Comparison of ENCODE assay signal across 7 cellular contexts in genomic region chr17:64007089-64007837, GRCh38. TPM values are rescaled to one million over a fixed set of nuclear protein-coding genes. Genes with fewer than 3 reads are reported as not detected.
DNase-seq lines count a peak whose midpoint lies in the region; ATAC-seq and TF ChIP-seq lines count a peak whose summit lies in the region.
"Not testable (repeated sequence)": the region's sequence is repeated elsewhere in the genome, so short reads cannot be mapped to it uniquely, and the experiment has no call there.

No MANE protein-coding gene starts in this region.

- peaks cover 36% of the 10 kb centered on the region for H3K36me3 ChIP-seq in CD8-positive, alpha-beta T cell (ENCODE audit: insufficient read depth, low read length)
- not testable (repeated sequence) for H3K36me3 ChIP-seq in right atrium auricular region
- peaks cover 0 to 16% (median 4%) of the 10 kb centered on the region in 4 donors for H3K36me3 ChIP-seq in stomach

- H3K4me1 ChIP-seq in CD8-positive, alpha-beta T cell (ENCODE audit: insufficient read depth, low read length): peaks cover 45% of the 10 kb centered on the region
- H3K4me1 ChIP-seq in right atrium auricular region: peaks cover 0 to 28% of the 10 kb centered on the region in 2 donors
- peaks cover 0 to 40% (median 23%) of the 10 kb centered on the region in 4 donors for H3K4me1 ChIP-seq in stomach

- peaks cover 58% of the 10 kb centered on the region for H3K4me1 Mint-ChIP-seq in CD8-positive, alpha-beta T cell (ENCODE audit: low read depth)
- H3K4me1 Mint-ChIP-seq in T-helper 17 cell: peaks cover 50% of the 10 kb centered on the region
- H3K4me1 Mint-ChIP-seq in activated naive CD4-positive, alpha-beta T cell treated with anti-CD3 and anti-CD28 coated beads, Interleukin-2, amount 10 ng/mL, durations not matched to agents 7 days and 5 days: peaks cover 53% of the 10 kb centered on the region
- peaks cover 40% of the 10 kb centered on the region for H3K4me1 Mint-ChIP-seq in dendritic cell treated with granulocyte-macrophage colony-stimulating factor and Interleukin-4, amounts not matched to agents 40 ng/mL and 50 ng/mL, for 4 days (ENCODE audit: low read depth)
- peaks cover 30 to 68% (median 64%) of the 10 kb centered on the region in 4 donors for H3K4me1 Mint-ChIP-seq in naive thymus-derived CD8-positive, alpha-beta T cell

- WGBS in stomach, 5 donors: 89 to 95% (median 92%) methylated on average over 5 of the region's 5 CpGs

- H3K9me3 Mint-ChIP-seq in CD8-positive, alpha-beta T cell; activated naive CD4-positive, alpha-beta T cell treated with anti-CD3 and anti-CD28 coated beads, Interleukin-2, amount 10 ng/mL, durations not matched to agents 7 days and 5 days; dendritic cell treated with granulocyte-macrophage colony-stimulating factor and Interleukin-4, amounts not matched to agents 40 ng/mL and 50 ng/mL, for 4 days; naive thymus-derived CD8-positive, alpha-beta T cell: not testable (repeated sequence)

- H3K9me3 ChIP-seq in CD8-positive, alpha-beta T cell (ENCODE audit: low read length); T-helper 17 cell (ENCODE audit: control insufficient read depth, low read length, poor library complexity, severe bottlenecking); right atrium auricular region; stomach: not testable (repeated sequence)

- H3K27ac Mint-ChIP-seq in CD8-positive, alpha-beta T cell: peak overlapping the region; percentile 82
- peak overlapping the region; percentile 92 for H3K27ac Mint-ChIP-seq in T-helper 17 cell
- H3K27ac Mint-ChIP-seq in activated naive CD4-positive, alpha-beta T cell treated with anti-CD3 and anti-CD28 coated beads, Interleukin-2, amount 10 ng/mL, durations not matched to agents 7 days and 5 days: peak overlapping the region; percentile 33
- peak overlapping the region; percentile 80 for H3K27ac Mint-ChIP-seq in dendritic cell treated with granulocyte-macrophage colony-stimulating factor and Interleukin-4, amounts not matched to agents 40 ng/mL and 50 ng/mL, for 4 days
- H3K27ac Mint-ChIP-seq in naive thymus-derived CD8-positive, alpha-beta T cell: peak overlapping the region in 9 of 10 donors; percentile 51 to 97 (median 79)

- TF ChIP-seq POLR2A in stomach (IDR thresholded peaks at IDR 0.05): not testable (repeated sequence)

- not testable (repeated sequence) for H3K27me3 Mint-ChIP-seq in CD8-positive, alpha-beta T cell (ENCODE audit: low read depth); T-helper 17 cell; activated naive CD4-positive, alpha-beta T cell treated with anti-CD3 and anti-CD28 coated beads, Interleukin-2, amount 10 ng/mL, durations not matched to agents 7 days and 5 days; dendritic cell treated with granulocyte-macrophage colony-stimulating factor and Interleukin-4, amounts not matched to agents 40 ng/mL and 50 ng/mL, for 4 days; naive thymus-derived CD8-positive, alpha-beta T cell

- H3K27ac ChIP-seq in CD8-positive, alpha-beta T cell (ENCODE audit: low read depth, low read length): not testable (repeated sequence)
- H3K27ac ChIP-seq in right atrium auricular region (peak overlapping the region; percentile 27 to 40), stomach (peak overlapping the region in 3 of 5 donors; percentile 24 to 56 (median 44))

- ATAC-seq in CD8-positive, alpha-beta T cell; T-helper 17 cell; naive thymus-derived CD8-positive, alpha-beta T cell: not testable (repeated sequence)

- H3K36me3 Mint-ChIP-seq in CD8-positive, alpha-beta T cell: peaks cover 83% of the 10 kb centered on the region
- H3K36me3 Mint-ChIP-seq in T-helper 17 cell (ENCODE audit: low read depth): not testable (repeated sequence)
- peaks cover 64% of the 10 kb centered on the region for H3K36me3 Mint-ChIP-seq in activated naive CD4-positive, alpha-beta T cell treated with anti-CD3 and anti-CD28 coated beads, Interleukin-2, amount 10 ng/mL, durations not matched to agents 7 days and 5 days
- H3K36me3 Mint-ChIP-seq in dendritic cell treated with granulocyte-macrophage colony-stimulating factor and Interleukin-4, amounts not matched to agents 40 ng/mL and 50 ng/mL, for 4 days (ENCODE audit: low read depth): peaks cover 29% of the 10 kb centered on the region
- peaks cover 0 to 76% (median 23%) of the 10 kb centered on the region in 3 donors for H3K36me3 Mint-ChIP-seq in naive thymus-derived CD8-positive, alpha-beta T cell

- DNase-seq in CD8-positive, alpha-beta T cell: peak in 1 of 7 experiments; percentile 42
- not testable (repeated sequence) for DNase-seq in T-helper 17 cell, stomach
- DNase-seq in activated naive CD4-positive, alpha-beta T cell treated with anti-CD3 and anti-CD28 coated beads, Interleukin-2, amount 10 ng/mL, durations not matched to agents 7 days and 5 days: peak; percentile 10
- peak; percentile 56 for DNase-seq in right atrium auricular region (ENCODE audit: low spot score)
- DNase-seq in naive thymus-derived CD8-positive, alpha-beta T cell: peak in 1 of 10 donors; percentile 3

- not testable (repeated sequence) for TF ChIP-seq EP300 in stomach (IDR thresholded peaks at IDR 0.05)

- intact Hi-C loops in CD8-positive, alpha-beta T cell (cut with DNase I, micrococcal nuclease); dendritic cell treated with granulocyte-macrophage colony-stimulating factor and Interleukin-4, amounts not matched to agents 40 ng/mL and 50 ng/mL, for 4 days (cut with micrococcal nuclease); stomach (cut with DNase I; ENCODE audit: low total_unique reads): not testable (repeated sequence)

- H3K4me3 ChIP-seq in CD8-positive, alpha-beta T cell (ENCODE audit: low read depth, low read length); right atrium auricular region; stomach: not testable (repeated sequence)

- POLR2A ChIA-PET in CD8-positive, alpha-beta T cell (lab: Charles Lee): interaction anchor here (1.0 to 1.8 kb wide), 3 partner anchors 11 to 80 kb away, joined by 3 to 9 read pairs (median 4); partner anchors contain the start of gene ICAM2
- POLR2A ChIA-PET in naive thymus-derived CD8-positive, alpha-beta T cell (lab: Charles Lee): interaction anchor here (0.7 to 3.4 kb wide), 3 partner anchors 9 to 19 kb away, joined by 3 to 13 read pairs (median 7); partner anchors contain the start of gene ICAM2

- not testable (repeated sequence) for H3K27me3 ChIP-seq in CD8-positive, alpha-beta T cell (ENCODE audit: insufficient read depth, low read length); right atrium auricular region; stomach

- H3K4me3 Mint-ChIP-seq in CD8-positive, alpha-beta T cell; activated naive CD4-positive, alpha-beta T cell treated with anti-CD3 and anti-CD28 coated beads, Interleukin-2, amount 10 ng/mL, durations not matched to agents 7 days and 5 days; dendritic cell treated with granulocyte-macrophage colony-stimulating factor and Interleukin-4, amounts not matched to agents 40 ng/mL and 50 ng/mL, for 4 days: not testable (repeated sequence)
- H3K4me3 Mint-ChIP-seq in T-helper 17 cell: peak overlapping the region; percentile 43
- peak overlapping the region in 1 of 10 donors; percentile 18 for H3K4me3 Mint-ChIP-seq in naive thymus-derived CD8-positive, alpha-beta T cell

- CTCF ChIA-PET in CD8-positive, alpha-beta T cell (lab: Charles Lee): interaction anchor here (1.3 kb wide), 2 partner anchors 13 to 18 kb away, joined by 4 to 7 read pairs; partner anchors contain the start of gene ICAM2
- CTCF ChIA-PET in activated naive CD4-positive, alpha-beta T cell treated with anti-CD3 and anti-CD28 coated beads, Interleukin-2, amount 10 ng/mL, durations not matched to agents 7 days and 5 days (lab: Charles Lee): interaction anchor here (1.0 to 2.1 kb wide), 2 partner anchors 16 to 19 kb away, joined by 3 to 8 read pairs; no protein-coding TSS in a partner anchor

- TF ChIP-seq CTCF in CD8-positive, alpha-beta T cell (IDR thresholded peaks at IDR 0.05); right atrium auricular region (IDR thresholded peaks at IDR 0.05); stomach (IDR thresholded peaks at IDR 0.05): not testable (repeated sequence)

RNA-seq across cellular contexts. Expression of gene PRR29, which starts 9.1 kb away (rescaled TPM):
- under 1 TPM; 0.24 to 0.97 TPM for total RNA-seq in CD8-positive, alpha-beta T cell
- total RNA-seq in T-helper 17 cell (1 to 10 TPM; 1.7 to 3.3 TPM), right atrium auricular region (under 1 TPM in 1 of 2 donors, not detected in 1; 0.08 TPM), stomach (under 1 TPM in 1 of 5 donors, not detected in 4; 0.92 TPM)
- under 1 TPM in 1 of 2 experiments, not detected in 1; 0.30 TPM for total RNA-seq in naive thymus-derived CD8-positive, alpha-beta T cell
- 1 to 10 TPM; 3.4 to 4.6 (median 3.7) TPM for polyA plus RNA-seq in naive thymus-derived CD8-positive, alpha-beta T cell
- under 1 TPM in 2 of 3 donors, not detected in 1; 0.08 to 0.50 TPM for polyA plus RNA-seq in stomach

RNA-seq across cellular contexts. Expression of gene ICAM2, which starts 13.2 kb away (rescaled TPM):
- total RNA-seq in CD8-positive, alpha-beta T cell: 10 to 100 TPM; 38.0 to 38.7 TPM
- total RNA-seq in T-helper 17 cell (100 to 1,000 TPM; 113 to 115 TPM), right atrium auricular region (100 to 1,000 TPM in 1 of 2 donors, 10 to 100 TPM in 1; 74.6 to 109 TPM), stomach (10 to 100 TPM in 1 of 5 donors, 1 to 10 TPM in 2, not detected in 2; 4.7 to 25.3 (median 9.9) TPM)
- total RNA-seq in naive thymus-derived CD8-positive, alpha-beta T cell: 10 to 100 TPM; 89.2 to 89.3 TPM
- polyA plus RNA-seq in naive thymus-derived CD8-positive, alpha-beta T cell: 100 to 1,000 TPM; 218 to 306 (median 289) TPM
- 10 to 100 TPM in 2 of 3 donors, 1 to 10 TPM in 1; 8.2 to 15.4 (median 11.5) TPM for polyA plus RNA-seq in stomach

RNA-seq across cellular contexts. Expression of gene SCN4A, which starts 34.5 kb away (rescaled TPM):
- total RNA-seq in CD8-positive, alpha-beta T cell: under 1 TPM in 1 of 2 experiments, not detected in 1; 0.14 TPM
- total RNA-seq in T-helper 17 cell (under 1 TPM; 0.02 to 0.16 TPM), right atrium auricular region (1 to 10 TPM in 1 of 2 donors, under 1 TPM in 1; 0.74 to 2.5 TPM), stomach (1 to 10 TPM in 3 of 5 donors, not detected in 2; 1.2 to 2.7 (median 2.4) TPM)
- total RNA-seq in naive thymus-derived CD8-positive, alpha-beta T cell: under 1 TPM; 0.05 to 0.22 TPM
- not detected for polyA plus RNA-seq in naive thymus-derived CD8-positive, alpha-beta T cell
- polyA plus RNA-seq in stomach: under 1 TPM; 0.05 to 0.31 (median 0.19) TPM

Comparison
In these comparisons a context has a peak if more than half of its experiments do, and no peak if none do; other contexts are left out.
1. H3K27ac Mint-ChIP-seq: peak in every context shown above with its lines; median percentile 92 in T-helper 17 cell; 82 in CD8-positive, alpha-beta T cell; 80 in dendritic cell treated with granulocyte-macrophage colony-stimulating factor and Interleukin-4, amounts not matched to agents 40 ng/mL and 50 ng/mL, for 4 days; 79 in naive thymus-derived CD8-positive, alpha-beta T cell; 33 in activated naive CD4-positive, alpha-beta T cell treated with anti-CD3 and anti-CD28 coated beads, Interleukin-2, amount 10 ng/mL, durations not matched to agents 7 days and 5 days.